16 cellular contexts compared by ENCODE assay signal in the genomic region with DNA sequence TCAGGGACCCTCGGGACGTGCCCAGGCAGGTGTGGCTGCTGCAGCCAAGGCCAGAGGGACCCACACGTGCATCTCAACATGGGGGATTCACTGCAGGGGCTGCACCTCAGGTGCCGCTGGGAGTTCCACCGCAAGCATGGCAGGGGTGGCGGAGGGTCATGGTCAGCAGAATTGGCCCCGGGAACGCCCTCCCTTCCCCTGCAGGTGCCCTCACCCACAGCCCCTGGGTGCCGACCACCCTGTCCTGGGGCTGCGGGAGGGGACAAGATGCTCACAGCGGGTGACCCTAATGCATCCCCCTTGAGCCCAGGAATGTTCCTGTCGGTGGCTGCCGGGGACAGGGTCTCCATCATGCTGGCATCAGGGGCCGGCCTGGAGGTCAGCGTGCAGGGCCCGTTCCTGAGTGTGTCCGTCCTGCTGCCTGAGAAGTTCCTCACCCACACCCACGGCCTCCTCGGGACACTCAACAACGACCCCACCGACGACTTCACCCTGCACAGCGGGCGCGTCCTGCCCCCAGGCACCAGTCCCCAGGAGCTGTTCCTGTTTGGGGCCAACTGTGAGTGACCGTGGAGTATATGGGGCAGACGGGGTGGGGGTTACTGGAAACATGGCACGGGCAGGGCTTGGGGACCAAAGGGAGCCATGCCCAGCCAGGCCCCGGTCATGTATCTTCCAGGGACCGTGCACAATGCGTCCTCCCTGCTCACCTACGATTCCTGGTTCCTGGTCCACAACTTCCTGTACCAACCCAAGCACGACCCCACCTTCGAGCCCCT.
"Had no signal": no experiment of that assay in that cellular context is flagged by ENCODE, and none has a peak within 500 bp of the region (broad histone marks: within the 10 kb centered on the region; RNA-seq: fewer than 3 reads in every experiment).

No MANE protein-coding gene starts in this region.

- H3K9ac ChIP-seq: parathyroid adenoma had no signal

- H3K36me3 ChIP-seq: colonic mucosa, SJSA1 had no signal

- DNase-seq: activated CD4-positive, alpha-beta T cell treated with anti-CD3 and anti-CD28 coated beads for 36 hours; activated CD4-positive, alpha-beta T cell treated with anti-CD3 and anti-CD28 coated beads, Interleukin-2, amount 50 U/mL, for 48 hours; anterior cingulate cortex; caudate nucleus; colonic mucosa; foreskin melanocyte; hypothalamus; islet precursor cell; stimulated activated CD4-positive, alpha-beta T cell treated with anti-CD3 and anti-CD28 coated beads, Interleukin-12 subunit alpha, Interleukin-12 subunit beta, amount 100 ng/mL, for 4 hours; stimulated activated CD4-positive, alpha-beta T cell treated with anti-CD3 and anti-CD28 coated beads, Interleukin-1b, Interleukin-23, amount 100 ng/mL, for 48 hours; stimulated activated naive CD8-positive, alpha-beta T cell treated with anti-CD3 and anti-CD28 coated beads, Interleukin-15, Interleukin-2, amounts not matched to agents 100 U/mL and 50 U/mL, for 24 hours; SW 1271 had no signal

- H3K27ac ChIP-seq: colonic mucosa, parathyroid adenoma, SJSA1, tibial nerve, VCaP had no signal

- H3K4me3 ChIP-seq: colonic mucosa, SJSA1, tibial nerve had no signal

- H3K4me1 ChIP-seq: colonic mucosa, parathyroid adenoma had no signal

- H2AFZ ChIP-seq: parathyroid adenoma had no signal

- H3K79me2 ChIP-seq: parathyroid adenoma had no signal

- H3K9me3 ChIP-seq: colonic mucosa, SJSA1, tibial nerve had no signal

- H3K27me3 ChIP-seq: colonic mucosa, SJSA1, tibial nerve had no signal
